ENCODE assay signal across 1 cellular context in the genomic region with DNA sequence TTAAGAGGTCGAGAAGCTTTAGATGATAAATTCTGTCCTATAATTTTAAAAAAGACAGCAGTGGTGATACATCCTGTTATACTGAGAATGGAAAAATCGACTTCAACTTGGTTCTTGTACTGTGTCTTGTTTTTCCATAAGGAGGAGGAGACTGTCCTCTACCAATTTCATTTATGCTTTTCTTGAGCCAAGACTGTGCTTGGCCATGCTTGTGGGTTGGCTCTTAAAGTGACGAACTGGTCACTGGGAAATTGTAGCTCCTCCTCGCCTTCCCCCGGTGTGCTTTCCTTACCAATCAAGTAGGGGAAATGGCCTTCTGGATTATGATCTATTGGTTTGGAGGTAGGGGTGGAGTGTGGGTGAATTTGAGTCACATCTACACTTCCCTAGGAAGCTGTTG.
TF ChIP-seq lines count a peak whose summit lies in the region.

No MANE protein-coding gene starts in this region.

TF ChIP-seq in SK-N-SH, 30 proteins besides CTCF, POLR2A, EP300 and RAD21 (continued from another document):
- TF ChIP-seq TAF1 (IDR thresholded peaks at IDR 0.05; ENCODE audit: borderline replicate concordance, low read depth, low read length) = no peak
- TF ChIP-seq MXI1 (IDR thresholded peaks at IDR 0.05; ENCODE audit: low read depth, low read length) = no peak
- TF ChIP-seq, protein P1, sequence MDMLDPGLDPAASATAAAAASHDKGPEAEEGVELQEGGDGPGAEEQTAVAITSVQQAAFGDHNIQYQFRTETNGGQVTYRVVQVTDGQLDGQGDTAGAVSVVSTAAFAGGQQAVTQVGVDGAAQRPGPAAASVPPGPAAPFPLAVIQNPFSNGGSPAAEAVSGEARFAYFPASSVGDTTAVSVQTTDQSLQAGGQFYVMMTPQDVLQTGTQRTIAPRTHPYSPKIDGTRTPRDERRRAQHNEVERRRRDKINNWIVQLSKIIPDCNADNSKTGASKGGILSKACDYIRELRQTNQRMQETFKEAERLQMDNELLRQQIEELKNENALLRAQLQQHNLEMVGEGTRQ (IDR thresholded peaks at IDR 0.05; ENCODE audit: borderline replicate concordance, low read depth, low read length) = no peak
- no peak for TF ChIP-seq JUND (IDR thresholded peaks at IDR 0.05)
- TF ChIP-seq NFIC (IDR thresholded peaks at IDR 0.05; ENCODE audit: borderline replicate concordance) = no peak
- TF ChIP-seq NRF1 (IDR thresholded peaks at IDR 0.05; ENCODE audit: low read depth, low read length) = no peak
- no peak for TF ChIP-seq GABPA (IDR thresholded peaks at IDR 0.05; ENCODE audit: low read depth)
- no peak for TF ChIP-seq TCF12 (IDR thresholded peaks at IDR 0.05)
- no peak for TF ChIP-seq RCOR1 (IDR thresholded peaks at IDR 0.05; ENCODE audit: low read length)
- TF ChIP-seq ZBTB33 (IDR thresholded peaks at IDR 0.05; ENCODE audit: borderline replicate concordance, low read depth) = no peak
TF ChIP-seq in SK-N-SH: peak in this region for 0.
